In the genomic region with DNA sequence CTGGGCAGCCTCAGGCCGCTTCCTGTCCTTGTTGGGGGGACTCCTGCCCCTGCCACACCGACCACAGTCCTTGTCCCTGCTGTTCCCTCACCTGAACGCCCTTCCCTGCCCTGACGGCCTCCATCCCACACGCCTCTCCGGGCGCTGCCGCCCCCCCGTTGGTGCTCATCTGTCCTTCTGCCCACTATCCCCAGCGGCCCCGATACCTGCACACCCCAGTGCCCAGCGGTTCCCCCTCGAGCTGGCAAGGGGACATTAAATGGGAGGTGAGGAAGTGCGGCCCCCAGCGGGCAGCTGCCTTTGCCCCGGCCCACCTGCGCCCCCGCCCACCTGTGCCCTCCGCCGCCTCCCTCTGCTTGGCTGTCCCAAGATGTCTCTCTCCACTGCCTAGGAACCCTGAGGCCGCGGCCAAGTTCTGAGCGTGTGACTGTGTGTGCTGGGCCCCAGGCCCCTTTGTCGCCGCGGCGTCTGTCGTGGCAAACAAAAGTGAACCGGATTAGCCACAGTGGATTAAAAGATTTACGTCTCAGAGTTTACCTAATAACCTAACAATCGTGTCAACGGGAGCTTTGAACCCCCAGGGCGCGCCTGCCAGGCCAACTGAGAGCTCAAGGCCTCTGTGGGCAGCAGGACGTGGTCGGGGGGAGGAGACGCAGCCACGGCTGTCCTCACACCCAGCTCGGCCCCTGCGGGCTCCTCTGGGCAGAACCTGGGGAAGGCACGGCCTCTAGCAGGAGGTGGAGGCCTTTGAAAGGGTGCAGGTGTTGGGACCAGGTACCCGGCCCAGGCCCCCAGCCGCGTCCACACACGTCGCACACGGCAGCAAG, we compare ENCODE assay signal across 24 cellular contexts.
"Had no signal": no experiment of that assay in that cellular context is flagged by ENCODE, and none has a peak within 500 bp of the region (broad histone marks: within the 10 kb centered on the region; RNA-seq: fewer than 3 reads in every experiment).

No MANE protein-coding gene starts in this region.

- FAIRE-seq: TTC549 had no signal

- H3K27ac ChIP-seq: breast epithelium, colonic mucosa, heart right ventricle, prostate gland, right atrium auricular region, spleen, thoracic aorta, upper lobe of left lung had no signal

- ATAC-seq: heart right ventricle; left lobe of liver; naive thymus-derived CD4-positive, alpha-beta T cell; T-cell had no signal

- H3K4me3 Mint-ChIP-seq: activated naive CD8-positive, alpha-beta T cell treated with anti-CD3 and anti-CD28 coated beads for 36 hours; central memory CD8-positive, alpha-beta T cell; naive thymus-derived CD4-positive, alpha-beta T cell; neural crest cell; T-cell had no signal

- H3K9me3 ChIP-seq: breast epithelium, colonic mucosa, heart right ventricle, prostate gland, right atrium auricular region, spleen, thoracic aorta, upper lobe of left lung had no signal

- H3K4me1 ChIP-seq: breast epithelium, colonic mucosa, prostate gland had no signal

- H3K36me3 ChIP-seq: breast epithelium, colonic mucosa, heart right ventricle, prostate gland, right atrium auricular region, spleen, thoracic aorta, upper lobe of left lung had no signal

- H3K36me3 Mint-ChIP-seq: activated naive CD8-positive, alpha-beta T cell treated with anti-CD3 and anti-CD28 coated beads for 36 hours; naive thymus-derived CD4-positive, alpha-beta T cell; T-cell had no signal

- H3K4me3 ChIP-seq: breast epithelium, colonic mucosa, heart right ventricle, lung, prostate gland, right atrium auricular region, spleen, thoracic aorta, upper lobe of left lung had no signal

- H3K27ac Mint-ChIP-seq: activated naive CD8-positive, alpha-beta T cell treated with anti-CD3 and anti-CD28 coated beads for 36 hours; T-cell had no signal

- H3K27me3 ChIP-seq: colonic mucosa, right atrium auricular region, upper lobe of left lung had no signal

- DNase-seq: activated CD4-positive, alpha-beta T cell treated with anti-CD3 and anti-CD28 coated beads for 1 hour; activated CD4-positive, alpha-beta T cell treated with anti-CD3 and anti-CD28 coated beads, Interleukin-2, amount 50 U/mL, for 4 hours; activated CD8-positive, alpha-beta memory T cell treated with anti-CD3 and anti-CD28 coated beads for 24 hours; activated naive CD4-positive, alpha-beta T cell treated with Interleukin-2 at 50 U/mL for 16 hours; activated naive CD8-positive, alpha-beta T cell treated with anti-CD3 and anti-CD28 coated beads for 36 hours; activated T-cell treated with anti-CD3 and anti-CD28 coated beads, Interleukin-2, amount 50 U/mL, for 48 hours; amniotic stem cell; colonic mucosa; heart right ventricle; naive thymus-derived CD4-positive, alpha-beta T cell; spleen; stimulated activated CD4-positive, alpha-beta T cell treated with anti-CD3 and anti-CD28 coated beads, Interleukin-4, amount 100 ng/mL, for 1 hour; stimulated activated naive CD4-positive, alpha-beta T cell treated with Interleukin-2 at 50 U/mL for 16 hours; T-cell had no signal

- H3K27me3 Mint-ChIP-seq: central memory CD8-positive, alpha-beta T cell had no signal

- H3K9me3 Mint-ChIP-seq: activated naive CD8-positive, alpha-beta T cell treated with anti-CD3 and anti-CD28 coated beads for 36 hours; central memory CD8-positive, alpha-beta T cell; naive thymus-derived CD4-positive, alpha-beta T cell; neural crest cell; T-cell had no signal
